In the genomic region with DNA sequence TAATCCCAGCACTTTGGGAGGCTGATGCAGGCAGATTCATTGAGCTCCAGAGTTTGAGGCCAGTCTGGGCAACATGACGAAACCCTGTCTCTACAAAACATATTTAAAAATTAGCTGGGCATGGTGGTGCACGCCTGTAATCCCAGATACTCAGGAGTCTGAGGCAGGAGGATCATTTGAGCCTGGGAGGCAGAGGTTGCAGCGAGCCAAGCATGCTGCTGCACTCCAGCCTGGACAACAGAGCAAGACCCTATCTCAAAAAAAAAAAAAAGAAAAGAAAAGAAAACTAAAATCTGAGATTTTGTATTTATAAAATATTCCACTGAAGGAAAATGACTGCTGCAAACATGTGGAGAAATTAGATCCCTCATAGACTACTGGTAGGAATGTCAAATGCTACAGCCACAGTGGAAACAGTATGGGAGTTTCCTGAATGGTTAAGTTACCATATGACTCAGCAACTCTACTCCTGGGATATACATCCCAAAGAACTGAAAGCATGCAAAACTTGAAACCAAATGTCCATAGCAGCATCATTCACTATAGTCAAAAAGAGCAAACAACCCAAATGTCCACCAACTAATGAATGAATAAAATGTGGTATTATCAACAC, we compare ENCODE assay signal across 14 cellular contexts.
DNase-seq lines count a peak whose midpoint lies in the region; ATAC-seq and TF ChIP-seq lines count a peak whose summit lies in the region.
"Had no signal": no experiment of that assay in that cellular context is flagged by ENCODE, and none has a peak within 500 bp of the region (broad histone marks: within the 10 kb centered on the region; RNA-seq: fewer than 3 reads in every experiment).

No MANE protein-coding gene starts in this region.

- H3K4me1 ChIP-seq in hepatocyte (ENCODE audit: insufficient read depth) = peaks cover 13% of the 10 kb centered on the region
- no peaks in the 10 kb centered on the region for H3K4me1 ChIP-seq in CD4-positive, alpha-beta memory T cell (ENCODE audit: insufficient read depth, low read length)
- H3K4me1 ChIP-seq in CD8-positive, alpha-beta T cell (ENCODE audit: insufficient read depth, low read length) = no peaks in the 10 kb centered on the region

- H3K79me2 ChIP-seq in hepatocyte = peaks cover 16% of the 10 kb centered on the region

- no peaks in the 10 kb centered on the region for H3K9me3 Mint-ChIP-seq in CD4-positive, alpha-beta memory T cell
- no peaks in the 10 kb centered on the region for H3K9me3 Mint-ChIP-seq in CD8-positive, alpha-beta T cell
- H3K9me3 Mint-ChIP-seq: activated naive CD8-positive, alpha-beta T cell treated with anti-CD3 and anti-CD28 coated beads for 36 hours; memory B cell had no signal

- H3K27ac ChIP-seq in AG04450 (ENCODE audit: low read depth, low read length) (no peak overlapping the region), hepatocyte (peak overlapping the region; percentile 34)
- H3K27ac ChIP-seq in CD4-positive, alpha-beta memory T cell (ENCODE audit: low read depth, low read length) = no peak overlapping the region
- no peak overlapping the region for H3K27ac ChIP-seq in CD8-positive, alpha-beta T cell (ENCODE audit: low read depth, low read length)

- 95% methylated on average over 3 of the region's 3 CpGs for WGBS in hepatocyte (ENCODE audit: low lambda C conversion rate, missing lambda C conversion rate)

- peaks cover 0 to 4% (median 2%) of the 10 kb centered on the region in 4 donors for H3K4me1 Mint-ChIP-seq in CD4-positive, alpha-beta memory T cell
- H3K4me1 Mint-ChIP-seq in CD8-positive, alpha-beta T cell (ENCODE audit: low read depth) = no peaks in the 10 kb centered on the region
- H3K4me1 Mint-ChIP-seq: activated naive CD8-positive, alpha-beta T cell treated with anti-CD3 and anti-CD28 coated beads for 36 hours; memory B cell had no signal

- H3K9me2 ChIP-seq in hepatocyte (replicated peaks; ENCODE audit: insufficient read depth) = no peaks in the 10 kb centered on the region

- H3K4me3 ChIP-seq in AG04450 (ENCODE audit: low read depth, low read length) (no peak overlapping the region), hepatocyte (no peak overlapping the region)
- H3K4me3 ChIP-seq in CD4-positive, alpha-beta memory T cell (ENCODE audit: low read length in 2 of 2) = no peak overlapping the region
- no peak overlapping the region for H3K4me3 ChIP-seq in CD8-positive, alpha-beta T cell (ENCODE audit: low read depth, low read length)

- H3K36me3 ChIP-seq in hepatocyte (replicated peaks; ENCODE audit: insufficient read depth, low read depth) = no peaks in the 10 kb centered on the region
- peaks cover 30% of the 10 kb centered on the region for H3K36me3 ChIP-seq in CD4-positive, alpha-beta memory T cell (ENCODE audit: insufficient read depth, low read length)
- H3K36me3 ChIP-seq in CD8-positive, alpha-beta T cell (ENCODE audit: insufficient read depth, low read length) = peaks cover 16% of the 10 kb centered on the region

- H4K20me1 ChIP-seq in hepatocyte (ENCODE audit: insufficient read depth, poor library complexity, severe bottlenecking) = no peaks in the 10 kb centered on the region

- H3K4me3 Mint-ChIP-seq in CD4-positive, alpha-beta memory T cell = no peak overlapping the region
- H3K4me3 Mint-ChIP-seq in CD8-positive, alpha-beta T cell = no peak overlapping the region
- H3K4me3 Mint-ChIP-seq: activated naive CD8-positive, alpha-beta T cell treated with anti-CD3 and anti-CD28 coated beads for 36 hours; memory B cell had no signal

- H3K4me2 ChIP-seq in hepatocyte = no peak overlapping the region

- POLR2A ChIA-PET in AG04450 (lab: Yijun Ruan, JAX) = no interaction called here
- POLR2A ChIA-PET in CD4-positive, alpha-beta memory T cell (lab: Charles Lee; ENCODE audit: partially characterized antibody) = no interaction called here
- POLR2A ChIA-PET in CD8-positive, alpha-beta T cell (lab: Charles Lee) = no interaction called here

- H3K27me3 ChIP-seq in AG04450 (ENCODE audit: control insufficient read depth, insufficient read depth, low read length) = no peaks in the 10 kb centered on the region
- no peaks in the 10 kb centered on the region for H3K27me3 ChIP-seq in hepatocyte
- H3K27me3 ChIP-seq in CD4-positive, alpha-beta memory T cell (ENCODE audit: insufficient read depth, low read length) = no peaks in the 10 kb centered on the region
- no peaks in the 10 kb centered on the region for H3K27me3 ChIP-seq in CD8-positive, alpha-beta T cell (ENCODE audit: insufficient read depth, low read length)

- ATAC-seq in CD8-positive, alpha-beta T cell = no peak
- ATAC-seq: activated CD4-positive, CD25-positive, alpha-beta regulatory T cell treated with anti-CD3 and anti-CD28 coated beads, Interleukin-2, amount 50 U/mL, for 24 hours; esophagus mucosa had no signal

- H3K27ac Mint-ChIP-seq in CD4-positive, alpha-beta memory T cell = peak overlapping the region in 1 of 7 donors; percentile 41
- H3K27ac Mint-ChIP-seq in CD8-positive, alpha-beta T cell = no peak overlapping the region
- H3K27ac Mint-ChIP-seq: activated naive CD8-positive, alpha-beta T cell treated with anti-CD3 and anti-CD28 coated beads for 36 hours; memory B cell had no signal

- H3K27me3 Mint-ChIP-seq in CD4-positive, alpha-beta memory T cell = no peaks in the 10 kb centered on the region
- no peaks in the 10 kb centered on the region for H3K27me3 Mint-ChIP-seq in CD8-positive, alpha-beta T cell (ENCODE audit: low read depth)
- H3K27me3 Mint-ChIP-seq: activated naive CD8-positive, alpha-beta T cell treated with anti-CD3 and anti-CD28 coated beads for 36 hours; memory B cell had no signal

- H3K36me3 Mint-ChIP-seq in CD4-positive, alpha-beta memory T cell = peaks cover 45 to 56% of the 10 kb centered on the region in 2 donors
- H3K36me3 Mint-ChIP-seq in CD8-positive, alpha-beta T cell = peaks cover 69% of the 10 kb centered on the region

- TF ChIP-seq CTCF in AG04450 (IDR thresholded peaks at IDR 0.05; ENCODE audit: low read depth, low read length) (peak; percentile 76), hepatocyte (IDR thresholded peaks at IDR 0.05; ENCODE audit: poor library complexity) (peak; percentile 23), GM20000 (IDR thresholded peaks at IDR 0.05; ENCODE audit: extremely low read depth, missing control alignments) (no peak)
- no peak for TF ChIP-seq CTCF in CD8-positive, alpha-beta T cell (IDR thresholded peaks at IDR 0.05)

- DNase-seq in AG04450 (ENCODE audit: low read depth, low spot score) (peak; percentile 72), HS-27A (ENCODE audit: low read depth) (peak; percentile 51), astrocyte of the hippocampus (ENCODE audit: low read depth, low spot score) (peak; percentile 51), hepatocyte (ENCODE audit: low spot score) (no peak), NCI-H1092 (lab: John Stamatoyannopoulos, UW) (no peak), GM20000 (ENCODE audit: low spot score) (no peak)
- DNase-seq in CD4-positive, alpha-beta memory T cell = no peak
- no peak for DNase-seq in CD8-positive, alpha-beta T cell
- DNase-seq: activated naive CD8-positive, alpha-beta T cell treated with anti-CD3 and anti-CD28 coated beads for 36 hours; DMS153; NCI-H187 treated with DMSO at 0.1 percent for 48 hours had no signal

- CTCF ChIA-PET in AG04450 (lab: Charles Lee) = interaction anchor here (0.9 to 2.5 kb wide), 3 partner anchors 8 to 131 kb away, joined by 3 to 16 read pairs (median 3); no protein-coding TSS in a partner anchor
- CTCF ChIA-PET in CD4-positive, alpha-beta memory T cell (lab: Charles Lee; ENCODE audit: partially characterized antibody) = interaction anchor here (1.3 kb wide), 1 partner anchor 16 kb away, joined by 4 read pairs; no protein-coding TSS in a partner anchor
- CTCF ChIA-PET in CD8-positive, alpha-beta T cell (lab: Charles Lee) = no interaction called here

- intact Hi-C loops in CD4-positive, alpha-beta memory T cell (cut with micrococcal nuclease) = no loop called here
- intact Hi-C loops in CD8-positive, alpha-beta T cell (cut with DNase I, micrococcal nuclease) = no loop called here

- no peak overlapping the region for H2AFZ ChIP-seq in hepatocyte

- no peaks in the 10 kb centered on the region for H3K9me3 ChIP-seq in AG04450 (ENCODE audit: control insufficient read depth, insufficient read depth, low read length)
- H3K9me3 ChIP-seq in hepatocyte (ENCODE audit: low read depth) = no peaks in the 10 kb centered on the region
- no peaks in the 10 kb centered on the region for H3K9me3 ChIP-seq in CD4-positive, alpha-beta memory T cell (ENCODE audit: control insufficient read depth in 1 of 2, low read length in 2 of 2)
- no peaks in the 10 kb centered on the region for H3K9me3 ChIP-seq in CD8-positive, alpha-beta T cell (ENCODE audit: low read length)

Comparison
In these comparisons a context has a peak if more than half of its experiments do, and no peak if none do; other contexts are left out.
1. DNase-seq: peak in AG04450 (single experiment), HS-27A (single experiment) and astrocyte of the hippocampus (single experiment); none in hepatocyte (single experiment), CD4-positive, alpha-beta memory T cell (0 of 5), NCI-H1092 (single experiment), GM20000 (single experiment) and CD8-positive, alpha-beta T cell (0 of 7).
2. CTCF ChIP-seq: peak in AG04450 (single experiment) and hepatocyte (single experiment); none in GM20000 (single experiment) and CD8-positive, alpha-beta T cell (single experiment).